Comparison of ENCODE assay signal across 1 cellular context in genomic region chr19:16062789-16063188, GRCh38.
TF ChIP-seq lines count a peak whose summit lies in the region.

No MANE protein-coding gene starts in this region.

TF ChIP-seq in HCT116, 20 proteins besides CTCF, POLR2A, EP300 and RAD21 (continued from another document):
- TF ChIP-seq REST (IDR thresholded peaks at IDR 0.05; ENCODE audit: low read depth): no peak
- TF ChIP-seq TCF7L2 (IDR thresholded peaks at IDR 0.05; ENCODE audit: borderline replicate concordance, extremely low read depth, insufficient read depth, insufficient read length): no peak
- no peak for TF ChIP-seq EZH2 (IDR thresholded peaks at IDR 0.05)
- TF ChIP-seq ZFX (IDR thresholded peaks at IDR 0.05): no peak
- no peak for TF ChIP-seq CBX3 (IDR thresholded peaks at IDR 0.05; ENCODE audit: low read depth)
- no peak for TF ChIP-seq YY1 (IDR thresholded peaks at IDR 0.05; ENCODE audit: extremely low read depth, insufficient replicate concordance, low read depth, low read length)
- no peak for TF ChIP-seq EGR1 (IDR thresholded peaks at IDR 0.05; ENCODE audit: low read depth)
